In genomic region chr9:78306222-78307076, GRCh38 we compare ENCODE assay signal across 1 cellular context.
TF ChIP-seq lines count a peak whose summit lies in the region.

No MANE protein-coding gene starts in this region.

TF ChIP-seq in H1, 55 proteins besides CTCF, POLR2A, EP300 and RAD21:
- TF ChIP-seq POLR2AphosphoS5 (IDR thresholded peaks at IDR 0.05; ENCODE audit: low read depth, low read length): peak; percentile 52
- TF ChIP-seq RBBP5 (IDR thresholded peaks at IDR 0.05; ENCODE audit: borderline replicate concordance, low read depth, low read length): no peak
- no peak for TF ChIP-seq SP1 (IDR thresholded peaks at IDR 0.05; ENCODE audit: low read depth, low read length)
- TF ChIP-seq BACH1 (IDR thresholded peaks at IDR 0.05; ENCODE audit: low read length): no peak
- TF ChIP-seq SP2 (IDR thresholded peaks at IDR 0.05; ENCODE audit: low read length): no peak
- TF ChIP-seq PHF8 (conservative IDR thresholded peaks at IDR 0.05; ENCODE audit: low read depth, low read length): no peak
- TF ChIP-seq SIN3A (conservative IDR thresholded peaks at IDR 0.05 in 1 of 2, IDR thresholded peaks at IDR 0.05 in 1 of 2; ENCODE audit: low read depth in 1 of 2, low read length in 2 of 2): no peak
